17 cellular contexts compared by ENCODE assay signal in the genomic region with DNA sequence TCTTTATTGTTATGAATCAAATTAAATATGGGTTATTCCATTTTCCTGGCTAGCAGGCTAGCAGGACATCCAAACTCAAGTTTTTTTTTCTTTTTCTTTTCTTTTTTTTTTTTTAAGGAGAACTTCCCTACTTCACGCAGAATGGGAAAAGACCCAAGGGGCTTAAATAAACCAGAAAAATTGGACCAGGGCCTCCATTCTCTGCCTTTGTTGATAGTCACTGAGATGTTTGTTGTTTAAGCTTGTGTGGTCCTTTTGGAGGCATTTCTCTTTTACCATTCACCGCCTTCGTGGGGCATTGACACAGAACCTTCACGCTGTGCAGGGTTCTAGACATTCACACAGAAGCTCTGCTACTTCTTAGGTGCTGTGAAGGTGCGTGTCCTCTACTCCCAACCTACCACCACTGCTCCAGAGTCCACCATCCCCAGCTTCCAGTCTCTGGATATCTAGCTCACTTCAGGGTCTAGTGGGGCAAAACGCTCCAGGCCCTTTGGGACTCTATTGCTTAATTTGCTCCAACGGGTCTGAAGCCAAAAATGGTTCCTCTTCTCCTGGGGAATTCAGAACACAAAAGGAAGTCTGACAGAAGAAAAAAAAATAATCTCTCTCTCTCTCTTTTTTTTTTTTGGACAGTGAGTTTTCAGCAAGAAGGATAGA.
DNase-seq lines count a peak whose midpoint lies in the region; ATAC-seq and TF ChIP-seq lines count a peak whose summit lies in the region.
"Had no signal": no experiment of that assay in that cellular context is flagged by ENCODE, and none has a peak within 500 bp of the region (broad histone marks: within the 10 kb centered on the region; RNA-seq: fewer than 3 reads in every experiment).

No MANE protein-coding gene starts in this region.

- H2BK15ac ChIP-seq in mesenchymal stem cell (ENCODE audit: low read depth, poor library complexity, severe bottlenecking), result no peak overlapping the region

- no peaks in the 10 kb centered on the region for H4K20me1 ChIP-seq in smooth muscle cell (ENCODE audit: low read depth)

- no peak overlapping the region for H3K4ac ChIP-seq in mesenchymal stem cell (ENCODE audit: low read depth in 1 of 2, low read length in 2 of 2)

- no peak overlapping the region for H2BK120ac ChIP-seq in mesenchymal stem cell (ENCODE audit: low read depth, low read length)

- H4K8ac ChIP-seq in mesenchymal stem cell (ENCODE audit: low read length), result no peak overlapping the region

- H3K14ac ChIP-seq in mesenchymal stem cell (ENCODE audit: low read length in 2 of 2), result no peak overlapping the region

- DNase-seq in SJSA1 (ENCODE audit: low read depth in 1 of 2, low spot score in 2 of 2) (peak in 1 of 2 experiments; percentile 75), fibroblast of mammary gland (ENCODE audit: low read depth) (peak; percentile 24), mesenchymal stem cell (no peak), smooth muscle cell (lab: John Stamatoyannopoulos, UW; ENCODE audit: unreplicated experiment) (no peak)
- DNase-seq: ACHN; CD4-positive, alpha-beta memory T cell; DMS79 treated with DMSO at 0.1 percent for 48 hours; NCI-H1105 treated with DMSO at 0.1 percent for 48 hours; NCI-H187; NCI-H446; PC-3 had no signal

- H3K79me1 ChIP-seq in mesenchymal stem cell (replicated peaks; ENCODE audit: low read length, poor library complexity, severe bottlenecking), result no peaks in the 10 kb centered on the region

- ATAC-seq in GM21526 (IDR thresholded peaks at IDR 0.05; ENCODE audit: low FRiP score, unreplicated experiment) (no peak), HG03108 (IDR thresholded peaks at IDR 0.05; ENCODE audit: unreplicated experiment) (no peak), HG03175 (IDR thresholded peaks at IDR 0.05; ENCODE audit: unreplicated experiment) (no peak), HG02610 (IDR thresholded peaks at IDR 0.05; ENCODE audit: unreplicated experiment) (no peak)
- ATAC-seq: GM23338, PC-3 had no signal

- no peaks in the 10 kb centered on the region for H3K36me3 ChIP-seq in SJSA1
- H3K36me3 ChIP-seq in mesenchymal stem cell (ENCODE audit: control insufficient read depth in 1 of 2, insufficient read depth in 2 of 2, low read depth in 1 of 2, low read length in 2 of 2), result no peaks in the 10 kb centered on the region
- H3K36me3 ChIP-seq in smooth muscle cell (ENCODE audit: low read depth), result no peaks in the 10 kb centered on the region

- H2AFZ ChIP-seq in mesenchymal stem cell (ENCODE audit: low read depth, low read length), result no peak overlapping the region
- peak overlapping the region; percentile 65 for H2AFZ ChIP-seq in smooth muscle cell (ENCODE audit: low read depth)
- H2AFZ ChIP-seq: GM23338 had no signal

- peak overlapping the region in 1 of 2 experiments; percentile 92 for H2BK12ac ChIP-seq in mesenchymal stem cell (ENCODE audit: low read length in 2 of 2)

- H2AK5ac ChIP-seq in mesenchymal stem cell (ENCODE audit: low read length, severe bottlenecking), result peak overlapping the region; percentile 69

- H3K9ac ChIP-seq in mesenchymal stem cell (ENCODE audit: low read length) (no peak overlapping the region), smooth muscle cell (ENCODE audit: low read depth) (no peak overlapping the region)
- H3K9ac ChIP-seq: KMS-11 had no signal

- TF ChIP-seq CTCF in fibroblast of mammary gland (conservative IDR thresholded peaks at IDR 0.05; ENCODE audit: control insufficient read depth, insufficient read depth, low read depth, low read length) (no peak), smooth muscle cell (IDR thresholded peaks at IDR 0.05; ENCODE audit: borderline replicate concordance, insufficient read depth, poor library complexity, severe bottlenecking) (no peak)

- H3K9me3 ChIP-seq in SJSA1 (replicated peaks) (no peaks in the 10 kb centered on the region), mesenchymal stem cell (ENCODE audit: control insufficient read depth, low read length) (no peaks in the 10 kb centered on the region), smooth muscle cell (replicated peaks; ENCODE audit: low read depth) (no peaks in the 10 kb centered on the region)

- H3K18ac ChIP-seq in mesenchymal stem cell (ENCODE audit: low read depth in 1 of 2, low read length in 2 of 2), result peak overlapping the region in 1 of 2 experiments; percentile 66

- H3K79me2 ChIP-seq in smooth muscle cell (ENCODE audit: low read depth), result no peaks in the 10 kb centered on the region

- H3F3A ChIP-seq in smooth muscle cell (ENCODE audit: low read depth), result no peaks in the 10 kb centered on the region

- whole genome bisulfite sequencing in mesenchymal stem cell, result 90% methylated on average over 6 of the region's 7 CpGs
- 89% methylated on average over 7 of the region's 7 CpGs for WGBS in smooth muscle cell (ENCODE audit: low lambda C conversion rate)

- no peak overlapping the region for H4K91ac ChIP-seq in mesenchymal stem cell (ENCODE audit: low read length)

- H3K27me3 ChIP-seq in SJSA1 (replicated peaks) (no peaks in the 10 kb centered on the region), mesenchymal stem cell (ENCODE audit: control insufficient read depth in 1 of 2, insufficient read depth in 1 of 2, low read length in 2 of 2) (no peaks in the 10 kb centered on the region), smooth muscle cell (ENCODE audit: low read depth) (no peaks in the 10 kb centered on the region)

- H3K4me3 ChIP-seq in SJSA1 (no peak overlapping the region), fibroblast of mammary gland (ENCODE audit: control insufficient read depth, low read depth, low read length) (no peak overlapping the region), mesenchymal stem cell (ENCODE audit: insufficient read depth in 1 of 2, low read depth in 1 of 2, low read length in 2 of 2) (no peak overlapping the region), smooth muscle cell (no peak overlapping the region)
- H3K4me3 ChIP-seq: GM23338 had no signal

- no peak overlapping the region for H3K4me2 ChIP-seq in mesenchymal stem cell (ENCODE audit: low read length, poor library complexity, severe bottlenecking)
- no peak overlapping the region for H3K4me2 ChIP-seq in smooth muscle cell
- H3K4me2 ChIP-seq: GM23338, KMS-11 had no signal

- no peak overlapping the region for H3K23ac ChIP-seq in mesenchymal stem cell (ENCODE audit: low read length in 2 of 2)

- H3K27ac ChIP-seq in SJSA1 (peak overlapping the region; percentile 12; the same call in 1 of the 2 replicates), mesenchymal stem cell (ENCODE audit: low read length, poor library complexity, severe bottlenecking) (no peak overlapping the region), smooth muscle cell (ENCODE audit: low read depth) (no peak overlapping the region)
- H3K27ac ChIP-seq: KMS-11 had no signal

- H3K4me1 ChIP-seq in SJSA1 (replicated peaks) (peaks cover 39% of the 10 kb centered on the region), mesenchymal stem cell (ENCODE audit: control insufficient read depth, insufficient read depth, low read depth, low read length) (no peaks in the 10 kb centered on the region), smooth muscle cell (ENCODE audit: low read depth) (no peaks in the 10 kb centered on the region)

- H2BK5ac ChIP-seq in mesenchymal stem cell (ENCODE audit: low read depth, low read length, poor library complexity, severe bottlenecking), result no peak overlapping the region
